10 cellular contexts compared by ENCODE assay signal in genomic region chr1:162070825-162071224, GRCh38. TPM values are rescaled to one million over a fixed set of nuclear protein-coding genes. Genes with fewer than 3 reads are reported as not detected.
DNase-seq lines count a peak whose midpoint lies in the region; ATAC-seq, FAIRE-seq and TF ChIP-seq lines count a peak whose summit lies in the region.
"Had no signal": no experiment of that assay in that cellular context is flagged by ENCODE, and none has a peak within 500 bp of the region (broad histone marks: within the 10 kb centered on the region; RNA-seq: fewer than 3 reads in every experiment).

No MANE protein-coding gene starts in this region.

- no peak overlapping the region for H4K8ac ChIP-seq in IMR-90 (ENCODE audit: low read depth in 2 of 2, low read length in 2 of 2)
- H4K8ac ChIP-seq in H1 (ENCODE audit: extremely low read depth, insufficient read depth, low read length): no peak overlapping the region

- POLR2A ChIA-PET in IMR-90 (lab: Charles Lee; ENCODE audit: unreplicated experiment) (no interaction called here), H1 (lab: Charles Lee; ENCODE audit: partially characterized antibody) (interaction anchor here (0.6 to 3.1 kb wide), 21 partner anchors 9 to 343 kb away, joined by 3 to 24 read pairs (median 4); no protein-coding TSS in a partner anchor)
- POLR2A ChIA-PET in naive thymus-derived CD4-positive, alpha-beta T cell (lab: Charles Lee): no interaction called here

- H3K27me3 Mint-ChIP-seq in naive thymus-derived CD4-positive, alpha-beta T cell: peaks cover 46 to 80% (median 67%) of the 10 kb centered on the region in 5 donors

- no peak overlapping the region for H2BK15ac ChIP-seq in IMR-90 (ENCODE audit: low read depth, low read length)
- peak overlapping the region; percentile 22; the same call in 1 of the 2 replicates for H2BK15ac ChIP-seq in H1 (ENCODE audit: low read length)

- H2BK12ac ChIP-seq in H1 (ENCODE audit: low read depth, low read length): peak overlapping the region; percentile 85

- H3K23me2 ChIP-seq in H1 (ENCODE audit: low read depth, low read length): peaks cover 12% of the 10 kb centered on the region

- H3K18ac ChIP-seq in IMR-90 (ENCODE audit: low read depth, low read length): no peak overlapping the region
- peak overlapping the region; percentile 92 for H3K18ac ChIP-seq in H1 (ENCODE audit: extremely low read depth, low read length)

- peak overlapping the region in 9 of 10 experiments; percentile 75 to 86 (median 80); a peak in 12 of 20 replicates for H3K4me3 ChIP-seq in BLaER1 treated with 17β-estradiol and CSF1 and Interleukin-3, amounts not matched to agents 10 nM and 100 nM
- H3K4me3 ChIP-seq in IMR-90 (ENCODE audit: insufficient read depth, low read depth, low read length) (no peak overlapping the region), H1 (ENCODE audit: extremely low read depth in 1 of 4, insufficient read depth in 2 of 4, low read depth in 3 of 4, low read length in 4 of 4) (peak overlapping the region; percentile 72 to 79 (median 76))
- no peak overlapping the region for H3K4me3 ChIP-seq in naive thymus-derived CD4-positive, alpha-beta T cell (ENCODE audit: low read length)

- TF ChIP-seq CTCF in IMR-90 (conservative IDR thresholded peaks at IDR 0.05; ENCODE audit: low read depth, low read length): no peak
- TF ChIP-seq CTCF in H1 (IDR thresholded peaks at IDR 0.05; ENCODE audit: control extremely low read depth in 1 of 3, insufficient read depth in 1 of 3, low read depth in 1 of 3, low read length in 3 of 3): no peak

- in situ Hi-C loops in IMR-90 (cut with MboI; ENCODE audit: low sequenced_read_pairs) (no loop called here), ACHN (cut with HindIII; ENCODE audit: low pct_ligation_motif_present, low pct_unique_long_range_greater_than_20kb, low sequenced_read_pairs) (no loop called here)

- H3K36me3 ChIP-seq in BLaER1 treated with 17β-estradiol and CSF1 and Interleukin-3, amounts not matched to agents 10 nM and 100 nM: no peaks in the 10 kb centered on the region
- H3K36me3 ChIP-seq in IMR-90 (ENCODE audit: control insufficient read depth, insufficient read depth, low read length) (no peaks in the 10 kb centered on the region), H1 (ENCODE audit: control insufficient read depth in 2 of 4, insufficient read depth in 4 of 4, low read length in 3 of 4) (peaks cover 0 to 12% (median 0%) of the 10 kb centered on the region in 4 experiments; a peak in 2 of 8 replicates)
- no peaks in the 10 kb centered on the region for H3K36me3 ChIP-seq in naive thymus-derived CD4-positive, alpha-beta T cell (ENCODE audit: control insufficient read depth in 2 of 3, insufficient read depth in 3 of 3, low read length in 3 of 3)

- ATAC-seq in IMR-90 (ENCODE audit: low read depth): no peak
- no peak for ATAC-seq in naive thymus-derived CD4-positive, alpha-beta T cell
- no peak for ATAC-seq in HG03442 (IDR thresholded peaks at IDR 0.05; ENCODE audit: unreplicated experiment)
- ATAC-seq in HG03571 (IDR thresholded peaks at IDR 0.05; ENCODE audit: unreplicated experiment): no peak

- no peak for DNase-seq in IMR-90
- peak in 1 of 2 experiments; percentile 63 for DNase-seq in H1 (ENCODE audit: low read depth in 1 of 2, low spot score in 2 of 2)
- no peak for DNase-seq in naive thymus-derived CD4-positive, alpha-beta T cell
- no peak for DNase-seq in inferior parietal cortex (ENCODE audit: extremely low spot score)
- no peak for DNase-seq in ACHN
- DNase-seq: NCI-H1694 had no signal

- intact Hi-C loops in IMR-90 (cut with micrococcal nuclease): no loop called here
- intact Hi-C loops in naive thymus-derived CD4-positive, alpha-beta T cell (cut with micrococcal nuclease): no loop called here

- WGBS in IMR-90 (ENCODE audit: extremely low coverage in 2 of 2, insufficient read length in 1 of 2), 2 experiments: 0% methylated on average over 2 of the region's 7 CpGs; no CpG with 5 or more reads in 1 of the 2 experiments
- 10% methylated on average over 7 of the region's 7 CpGs; no CpG with 5 or more reads in 1 of the 2 experiments for WGBS in H1 (ENCODE audit: extremely low coverage in 1 of 2, insufficient coverage in 1 of 2, insufficient read length in 1 of 2, insufficient replicate concordance in 2 of 2, low coverage in 1 of 2, low lambda C conversion rate in 2 of 2, missing lambda C conversion rate in 1 of 2), 2 experiments

- H2AFZ ChIP-seq in IMR-90 (replicated peaks; ENCODE audit: low read length, poor library complexity) (no peak overlapping the region), H1 (ENCODE audit: low read length) (no peak overlapping the region)

- H2AK9ac ChIP-seq in IMR-90 (replicated peaks; ENCODE audit: low read depth, low read length, poor library complexity): peak overlapping the region; percentile 62

- TF ChIP-seq RAD21 in IMR-90 (IDR thresholded peaks at IDR 0.05; ENCODE audit: low read length): no peak
- no peak for TF ChIP-seq RAD21 in H1 (IDR thresholded peaks at IDR 0.05 in 1 of 2, conservative IDR thresholded peaks at IDR 0.05 in 1 of 2; ENCODE audit: low read depth in 2 of 2, low read length in 2 of 2)

- no peak overlapping the region for H3K9ac ChIP-seq in BLaER1 treated with 17β-estradiol and CSF1 and Interleukin-3, amounts not matched to agents 10 nM and 100 nM
- H3K9ac ChIP-seq in IMR-90 (ENCODE audit: low read depth, low read length): no peak overlapping the region
- peak overlapping the region in 3 of 4 experiments; percentile 33 to 75 (median 34); a peak in 2 of 7 replicates for H3K9ac ChIP-seq in H1 (replicated peaks in 1 of 4; ENCODE audit: extremely low read depth in 1 of 4, low read depth in 3 of 4, low read length in 3 of 4)

- CTCF ChIA-PET in IMR-90 (lab: Yijun Ruan, JAX) (interaction anchor here (0.8 kb wide), 1 partner anchor 15 kb away, joined by 3 read pairs; no protein-coding TSS in a partner anchor), H1 (lab: Charles Lee; ENCODE audit: partially characterized antibody) (interaction anchor here (0.5 to 1.5 kb wide), 5 partner anchors 21 to 286 kb away, joined by 3 to 5 read pairs (median 3); no protein-coding TSS in a partner anchor)
- CTCF ChIA-PET in naive thymus-derived CD4-positive, alpha-beta T cell (lab: Charles Lee): no interaction called here

- TF ChIP-seq POLR2A in IMR-90 (IDR thresholded peaks at IDR 0.05; ENCODE audit: low read depth, low read length): no peak
- no peak for TF ChIP-seq POLR2A in H1 (IDR thresholded peaks at IDR 0.05; ENCODE audit: control extremely low read depth in 1 of 2, low read depth in 2 of 2, low read length in 2 of 2)

- H3K56ac ChIP-seq in IMR-90 (ENCODE audit: extremely low read depth, insufficient read depth, low read length) (no peak overlapping the region), H1 (replicated peaks; ENCODE audit: insufficient read length, low read depth, low read length) (no peak overlapping the region)

- peaks cover 0 to 50% of the 10 kb centered on the region in 2 experiments; a peak in 3 of 4 replicates for H3K79me2 ChIP-seq in H1 (ENCODE audit: control insufficient read depth in 1 of 2, insufficient read depth in 2 of 2, low read length in 2 of 2)

- peak overlapping the region; percentile 95 to 100 (median 97); a peak in 18 of 22 replicates for H3K4me2 ChIP-seq in BLaER1 treated with 17β-estradiol and CSF1 and Interleukin-3, amounts not matched to agents 10 nM and 100 nM
- no peak overlapping the region for H3K4me2 ChIP-seq in IMR-90 (ENCODE audit: low read depth, low read length)
- peak overlapping the region; percentile 97 to 98 for H3K4me2 ChIP-seq in H1 (ENCODE audit: insufficient read depth in 1 of 2, low read depth in 2 of 2, low read length in 2 of 2)

- H3K4ac ChIP-seq in IMR-90 (ENCODE audit: low read depth, low read length): no peak overlapping the region
- H3K4ac ChIP-seq in H1 (replicated peaks; ENCODE audit: insufficient read length, low read depth, low read length): peak overlapping the region; percentile 17

- no peak overlapping the region for H2BK20ac ChIP-seq in IMR-90 (ENCODE audit: low read depth, low read length)
- peak overlapping the region; percentile 62; the same call in 1 of the 2 replicates for H2BK20ac ChIP-seq in H1 (ENCODE audit: low read length)

- H4K20me1 ChIP-seq in BLaER1 treated with 17β-estradiol and CSF1 and Interleukin-3, amounts not matched to agents 10 nM and 100 nM: peaks cover 0 to 30% (median 4%) of the 10 kb centered on the region in 11 experiments; a peak in 4 of 22 replicates
- H4K20me1 ChIP-seq in IMR-90 (ENCODE audit: insufficient read depth, low read length): no peaks in the 10 kb centered on the region
- peaks cover 0 to 2% of the 10 kb centered on the region in 2 experiments for H4K20me1 ChIP-seq in H1 (replicated peaks in 1 of 2; ENCODE audit: control insufficient read depth in 1 of 2, insufficient read depth in 2 of 2, low read length in 2 of 2)

- no peaks in the 10 kb centered on the region for H3K36me3 Mint-ChIP-seq in naive thymus-derived CD4-positive, alpha-beta T cell

- TF ChIP-seq EP300 in H1 (IDR thresholded peaks at IDR 0.05; ENCODE audit: borderline replicate concordance in 1 of 2, low read depth in 2 of 2, low read length in 2 of 2): no peak

- H3K27me3 ChIP-seq in BLaER1 treated with 17β-estradiol and CSF1 and Interleukin-3, amounts not matched to agents 10 nM and 100 nM: peaks cover 23 to 44% (median 36%) of the 10 kb centered on the region in 11 experiments
- H3K27me3 ChIP-seq in IMR-90 (ENCODE audit: control insufficient read depth, insufficient read depth, low read length): peaks cover 49% of the 10 kb centered on the region
- H3K27me3 ChIP-seq in H1 (replicated peaks in 1 of 4; ENCODE audit: control insufficient read depth in 3 of 4, extremely low read depth in 1 of 4, insufficient read depth in 3 of 4, low read length in 3 of 4): no peaks in the 10 kb centered on the region
- peaks cover 0 to 3% of the 10 kb centered on the region in 2 donors for H3K27me3 ChIP-seq in naive thymus-derived CD4-positive, alpha-beta T cell (ENCODE audit: control insufficient read depth in 2 of 2, insufficient read depth in 2 of 2, low read length in 2 of 2)

- BruUV-seq in IMR-90 (replicated peaks; lab: Mats Ljungman, UMichigan): no TSS peak

- no peak overlapping the region for H4K91ac ChIP-seq in IMR-90 (ENCODE audit: insufficient read depth, low read depth, low read length)
- peak overlapping the region; percentile 60 for H4K91ac ChIP-seq in H1 (replicated peaks; ENCODE audit: insufficient read length, low read length)

- H2AK5ac ChIP-seq in IMR-90 (ENCODE audit: low read depth, low read length) (no peak overlapping the region), H1 (ENCODE audit: low read depth, low read length) (peak overlapping the region; percentile 78; the same call in 1 of the 2 replicates)

- H3K9me1 ChIP-seq in IMR-90 (ENCODE audit: insufficient read depth, low read length): no peaks in the 10 kb centered on the region

- no peak overlapping the region for H2BK120ac ChIP-seq in IMR-90 (ENCODE audit: low read depth, low read length)
- peak overlapping the region; percentile 3 for H2BK120ac ChIP-seq in H1 (replicated peaks; ENCODE audit: low read depth, low read length)

- no peak for FAIRE-seq in H1 (lab: Jason Lieb, UNC)
- FAIRE-seq: endometrium had no signal

- H2BK5ac ChIP-seq in IMR-90 (ENCODE audit: low read depth, low read length, poor library complexity, severe bottlenecking) (no peak overlapping the region), H1 (ENCODE audit: low read depth, low read length) (peak overlapping the region; percentile 57; the same call in 1 of the 2 replicates)

- no peaks in the 10 kb centered on the region for H3K9me3 ChIP-seq in BLaER1 treated with 17β-estradiol and CSF1 and Interleukin-3, amounts not matched to agents 10 nM and 100 nM (replicated peaks in 1 of 11)
- H3K9me3 ChIP-seq in IMR-90 (ENCODE audit: control insufficient read depth, insufficient read depth, low read length) (peaks cover 4% of the 10 kb centered on the region), H1 (ENCODE audit: insufficient read depth in 2 of 2, low read depth in 1 of 2, low read length in 1 of 2) (peaks cover 5% of the 10 kb centered on the region in 2 experiments; a peak in 1 of 4 replicates)
- H3K9me3 ChIP-seq in naive thymus-derived CD4-positive, alpha-beta T cell (ENCODE audit: control insufficient read depth in 2 of 3, low read length in 3 of 3): no peaks in the 10 kb centered on the region

- H3K27ac ChIP-seq in BLaER1 treated with 17β-estradiol and CSF1 and Interleukin-3, amounts not matched to agents 10 nM and 100 nM: no peak overlapping the region
- H3K27ac ChIP-seq in IMR-90 (ENCODE audit: insufficient read depth, low read length): no peak overlapping the region
- H3K27ac ChIP-seq in H1 (ENCODE audit: low read depth, low read length): no peak overlapping the region
- H3K27ac ChIP-seq in naive thymus-derived CD4-positive, alpha-beta T cell (ENCODE audit: low read depth, low read length): no peak overlapping the region

- peaks cover 0 to 12% (median 5%) of the 10 kb centered on the region in 7 donors for H3K4me1 Mint-ChIP-seq in naive thymus-derived CD4-positive, alpha-beta T cell

- H3K23ac ChIP-seq in IMR-90 (ENCODE audit: low read depth, low read length): no peak overlapping the region
- no peak overlapping the region for H3K23ac ChIP-seq in H1 (ENCODE audit: insufficient read length)

- H3K14ac ChIP-seq in IMR-90 (replicated peaks; ENCODE audit: low read depth, low read length) (no peak overlapping the region), H1 (ENCODE audit: insufficient read length) (no peak overlapping the region)

- no peaks in the 10 kb centered on the region for H3K9me3 Mint-ChIP-seq in naive thymus-derived CD4-positive, alpha-beta T cell

- H3K4me3 Mint-ChIP-seq in naive thymus-derived CD4-positive, alpha-beta T cell: peak overlapping the region; percentile 16 to 90 (median 84)

- H4K5ac ChIP-seq in IMR-90 (ENCODE audit: low read depth, low read length) (no peak overlapping the region), H1 (ENCODE audit: insufficient read length, low read depth, low read length) (no peak overlapping the region)

- peaks cover 0 to 18% (median 11%) of the 10 kb centered on the region in 10 experiments; a peak in 17 of 20 replicates for H3K4me1 ChIP-seq in BLaER1 treated with 17β-estradiol and CSF1 and Interleukin-3, amounts not matched to agents 10 nM and 100 nM
- H3K4me1 ChIP-seq in IMR-90 (ENCODE audit: control insufficient read depth, insufficient read depth, low read length) (no peaks in the 10 kb centered on the region; the same call in 1 of the 2 replicates), H1 (replicated peaks in 1 of 4; ENCODE audit: control insufficient read depth in 3 of 4, insufficient read depth in 4 of 4, low read length in 3 of 4) (peaks cover 6 to 33% (median 15%) of the 10 kb centered on the region in 4 experiments; a peak in 6 of 7 replicates)
- H3K4me1 ChIP-seq in naive thymus-derived CD4-positive, alpha-beta T cell (ENCODE audit: control insufficient read depth in 2 of 2, insufficient read depth in 2 of 2, low read length in 2 of 2): peaks cover 0 to 5% of the 10 kb centered on the region in 2 donors

- dilution Hi-C loops in IMR-90 (cut with HindIII; ENCODE audit: low sequenced_read_pairs, unreplicated experiment): no loop called here

- no peak overlapping the region for H3K27ac Mint-ChIP-seq in naive thymus-derived CD4-positive, alpha-beta T cell

- H3K79me1 ChIP-seq in IMR-90 (ENCODE audit: low read depth in 1 of 2, low read length in 2 of 2): no peaks in the 10 kb centered on the region
- no peaks in the 10 kb centered on the region; the same call in 1 of the 2 replicates for H3K79me1 ChIP-seq in H1 (ENCODE audit: low read depth, low read length)

RNA-seq across cellular contexts. Expression of gene NOS1AP, which starts 1.3 kb away (rescaled TPM):
- total RNA-seq in IMR-90 (2012; rRNA removed): under 0.01 and 0.18 TPM in 2 replicates
- polyA plus RNA-seq in IMR-90 (2012; rRNA removed) (0.19 and 0.20 TPM in 2 replicates), H1 (2011; rRNA removed) (2.4 and 4.9 TPM in 2 replicates)
- polyA plus RNA-seq in IMR-90 (2012; cell fraction: cytosol; rRNA removed): 0.09 and 0.11 TPM in 2 replicates
- 0.25 and 0.51 TPM in 2 replicates for polyA plus RNA-seq in IMR-90 (2012; cell fraction: nucleus; rRNA removed; ENCODE audit: low replicate concordance)
- 11.4 and 12.1 TPM in 2 replicates for total RNA-seq in H1 (2021; fragmentation: NEBNext Ultra II Directional; extraction: Animal tissue kit (Norgen Biotek cat#: 25700))
- polyA plus RNA-seq in H1 (2011; cell fraction: cytosol; rRNA removed): 2.4 TPM
- 9.6 TPM for polyA plus RNA-seq in H1 (2011; cell fraction: nucleus; rRNA removed)
- polyA plus RNA-seq in H1 (2012, experiment 1 of 2): 5.1 to 7.5 TPM (median 5.5 TPM) in 4 replicates
- polyA plus RNA-seq in H1 (2012, experiment 2 of 2): 3.4 TPM
- polyA plus RNA-seq in H1 (2013, experiment 1 of 2): 4.1 TPM
- 4.1 TPM for polyA plus RNA-seq in H1 (2013, experiment 2 of 2)
- 5.8 and 8.0 TPM in 2 replicates for polyA minus RNA-seq in H1 (2011; rRNA and poly(A)+ RNA removed)
- polyA minus RNA-seq in H1 (2011; cell fraction: cytosol; rRNA and poly(A)+ RNA removed): 10.8 TPM
- 30.6 TPM for polyA minus RNA-seq in H1 (2011; cell fraction: nucleus; rRNA and poly(A)+ RNA removed)
- total RNA-seq in naive thymus-derived CD4-positive, alpha-beta T cell: under 1 TPM in 2 of 5 experiments, not detected in 3; 0.08 to 0.15 TPM
- polyA plus RNA-seq in naive thymus-derived CD4-positive, alpha-beta T cell: not detected

RNA-seq across cellular contexts. Expression of gene OLFML2B, which starts 47.2 kb away (rescaled TPM):
- total RNA-seq in IMR-90 (2012; rRNA removed): 0.36 and 0.56 TPM in 2 replicates
- polyA plus RNA-seq in IMR-90 (2012; rRNA removed): 0.74 and 0.80 TPM in 2 replicates
- 0.48 and 1.0 TPM in 2 replicates for polyA plus RNA-seq in IMR-90 (2012; cell fraction: cytosol; rRNA removed)
- polyA plus RNA-seq in IMR-90 (2012; cell fraction: nucleus; rRNA removed; ENCODE audit: low replicate concordance): 0.44 and 0.78 TPM in 2 replicates
- total RNA-seq in H1 (2021; fragmentation: NEBNext Ultra II Directional; extraction: Animal tissue kit (Norgen Biotek cat#: 25700)): 8.4 and 10.4 TPM in 2 replicates
- polyA plus RNA-seq in H1 (2011; rRNA removed): 6.5 and 7.8 TPM in 2 replicates
- 4.4 TPM for polyA plus RNA-seq in H1 (2011; cell fraction: cytosol; rRNA removed)
- 8.2 TPM for polyA plus RNA-seq in H1 (2011; cell fraction: nucleus; rRNA removed)
- polyA plus RNA-seq in H1 (2012, experiment 1 of 2): 8.7 to 11.2 TPM (median 10.2 TPM) in 4 replicates
- polyA plus RNA-seq in H1 (2012, experiment 2 of 2): 5.0 TPM
- 17.4 TPM for polyA plus RNA-seq in H1 (2013, experiment 1 of 2)
- 14.7 TPM for polyA plus RNA-seq in H1 (2013, experiment 2 of 2)
- 4.4 and 10.8 TPM in 2 replicates for polyA minus RNA-seq in H1 (2011; rRNA and poly(A)+ RNA removed)
- 4.8 TPM for polyA minus RNA-seq in H1 (2011; cell fraction: cytosol; rRNA and poly(A)+ RNA removed)
- polyA minus RNA-seq in H1 (2011; cell fraction: nucleus; rRNA and poly(A)+ RNA removed): 3.3 TPM
- under 1 TPM in 3 of 5 experiments, not detected in 2; 0.27 to 0.47 (median 0.35) TPM for total RNA-seq in naive thymus-derived CD4-positive, alpha-beta T cell
- polyA plus RNA-seq in naive thymus-derived CD4-positive, alpha-beta T cell: under 1 TPM; 0.07 to 0.24 TPM

Comparison
In these comparisons a context has a peak if more than half of its experiments do, and no peak if none do; other contexts are left out.
1. H3K4me3 ChIP-seq: peak in BLaER1 treated with 17β-estradiol and CSF1 and Interleukin-3, amounts not matched to agents 10 nM and 100 nM (9 of 10) and H1 (4 of 4); none in IMR-90 (single experiment) and naive thymus-derived CD4-positive, alpha-beta T cell (single experiment).
2. H3K9ac ChIP-seq: peak in H1 (3 of 4); none in BLaER1 treated with 17β-estradiol and CSF1 and Interleukin-3, amounts not matched to agents 10 nM and 100 nM (0 of 11) and IMR-90 (single experiment).
3. RNA of gene NOS1AP, which starts 1.3 kb away (total RNA-seq): 11.4 to 12.1 TPM in H1; under 0.01 to 0.18 TPM in IMR-90 and 0.08 to 0.15 TPM in naive thymus-derived CD4-positive, alpha-beta T cell; every median in the first group is over 10 times any median in the second.